ENCODE assay signal across 33 cellular contexts in genomic region chr12:123956249-123956648, GRCh38.
"Had no signal": no experiment of that assay in that cellular context is flagged by ENCODE, and none has a peak within 500 bp of the region (broad histone marks: within the 10 kb centered on the region; RNA-seq: fewer than 3 reads in every experiment).

No MANE protein-coding gene starts in this region.

- H3K4me1 ChIP-seq: adrenal gland, breast epithelium, colonic mucosa, foreskin keratinocyte had no signal

- H3K27me3 ChIP-seq: adrenal gland, breast epithelium, cardiac muscle cell, colonic mucosa, dorsolateral prefrontal cortex, esophagus muscularis mucosa, foreskin keratinocyte, gastrocnemius medialis had no signal

- ATAC-seq: activated CD4-positive, CD25-positive, alpha-beta regulatory T cell treated with anti-CD3 and anti-CD28 coated beads, Interleukin-2, amount 50 U/mL, for 24 hours; activated CD8-positive, alpha-beta T cell treated with anti-CD3 and anti-CD28 coated beads for 36 hours; activated naive CD8-positive, alpha-beta T cell treated with anti-CD3 and anti-CD28 coated beads, Interleukin-2, amount 50 U/mL, for 24 hours; activated T-cell treated with anti-CD3 and anti-CD28 coated beads, Interleukin-2, amount 50 U/mL, for 4 hours; activated T-helper 17 cell treated with anti-CD3 and anti-CD28 coated beads, Interleukin-2, amount 50 U/mL, for 72 hours; foreskin keratinocyte; gastrocnemius medialis; T-cell had no signal

- H3K4me3 ChIP-seq: adrenal gland, breast epithelium, cardiac muscle cell, colonic mucosa, dorsolateral prefrontal cortex, esophagus muscularis mucosa, gastrocnemius medialis had no signal

- H3K36me3 ChIP-seq: adrenal gland, breast epithelium, cardiac muscle cell, colonic mucosa, gastrocnemius medialis, WERI-Rb-1 had no signal

- H3K27ac ChIP-seq: adrenal gland, breast epithelium, cardiac muscle cell, colonic mucosa, dorsolateral prefrontal cortex, esophagus muscularis mucosa, foreskin keratinocyte, gastrocnemius medialis, WERI-Rb-1 had no signal

- H3K9me3 ChIP-seq: adrenal gland, breast epithelium, colonic mucosa, esophagus muscularis mucosa, gastrocnemius medialis had no signal

- DNase-seq: activated B cell treated with CpG ODN at 0.5 μM for 24 hours; activated CD4-positive, alpha-beta T cell treated with anti-CD3 and anti-CD28 coated beads for 48 hours; activated CD4-positive, alpha-beta T cell treated with anti-CD3 and anti-CD28 coated beads, Interleukin-2, amount 50 U/mL, for 1 hour; activated CD4-positive, alpha-beta T cell treated with anti-CD3 and anti-CD28 coated beads, Interleukin-2, amount 50 U/mL, for 48 hours; activated CD8-positive, alpha-beta memory T cell treated with anti-CD3 and anti-CD28 coated beads for 24 hours; activated CD8-positive, alpha-beta T cell treated with anti-CD3 and anti-CD28 coated beads for 36 hours; activated effector memory CD4-positive, alpha-beta T cell treated with anti-CD3 and anti-CD28 coated beads, Interleukin-2, amount 50 U/mL, for 16 hours; activated naive CD4-positive, alpha-beta T cell treated with anti-CD3 and anti-CD28 coated beads for 36 hours; activated naive CD8-positive, alpha-beta T cell treated with anti-CD3 and anti-CD28 coated beads for 36 hours; activated naive CD8-positive, alpha-beta T cell treated with anti-CD3 and anti-CD28 coated beads, Interleukin-2, amount 50 U/mL, for 24 hours; activated T-cell treated with anti-CD3 and anti-CD28 coated beads, Interleukin-2, amount 50 U/mL, for 4 hours; adrenal gland; amygdala; aorta; central memory CD4-positive, alpha-beta T cell; cerebellar nuclear complex; colonic mucosa; dorsolateral prefrontal cortex; effector memory CD4-positive, alpha-beta T cell; endodermal cell; erythroblast; foreskin keratinocyte; gastrocnemius medialis; glutamatergic neuron; SW 1271; T-cell; T1000; WERI-Rb-1 had no signal
